33 cellular contexts compared by ENCODE assay signal in genomic region chr15:83898295-83898694, GRCh38.
A peak's percentile ranks its signal among the peaks of the same experiment; 100 is the strongest.
DNase-seq lines count a peak whose midpoint lies in the region; ATAC-seq, FAIRE-seq and TF ChIP-seq lines count a peak whose summit lies in the region.
"Had no signal": no experiment of that assay in that cellular context is flagged by ENCODE, and none has a peak within 500 bp of the region (broad histone marks: within the 10 kb centered on the region; RNA-seq: fewer than 3 reads in every experiment).

No MANE protein-coding gene starts in this region.

- WGBS in HepG2 (ENCODE audit: low lambda C conversion rate) = 2% methylated on average over 3 of the region's 3 CpGs
- WGBS in right lobe of liver (ENCODE audit: insufficient coverage, low coverage, low lambda C conversion rate, missing lambda C conversion rate) = 100% methylated on average over 2 of the region's 3 CpGs
- 91 to 94% methylated on average over 2 to 3 of the region's 3 CpGs for WGBS in gastroesophageal sphincter (ENCODE audit: low coverage in 1 of 2), 2 donors

- TF ChIP-seq CTCF in HepG2 (CRISPR knock-in tag; IDR thresholded peaks at IDR 0.05) (no peak), right lobe of liver (IDR thresholded peaks at IDR 0.05) (no peak), HEK293 (tag by site-specific recombination; IDR thresholded peaks at IDR 0.05) (no peak), gastroesophageal sphincter (IDR thresholded peaks at IDR 0.05) (no peak)

- H3K27me3 ChIP-seq in HepG2 (ENCODE audit: control insufficient read depth in 1 of 2, insufficient read depth in 2 of 2, low read length in 2 of 2) (no peaks in the 10 kb centered on the region), right lobe of liver (no peaks in the 10 kb centered on the region), gastroesophageal sphincter (no peaks in the 10 kb centered on the region)
- H3K27me3 ChIP-seq: BE2C; BLaER1; BLaER1 treated with 17β-estradiol and CSF1 and Interleukin-3, amounts not matched to agents 10 nM and 100 nM had no signal

- DNase-seq in HepG2 (ENCODE audit: low spot score) = no peak
- no peak for DNase-seq in right lobe of liver
- no peak for DNase-seq in GM12892 (ENCODE audit: insufficient read length)
- no peak for DNase-seq in Right ventricle myocardium superior
- DNase-seq: 8988T; ACHN; AML-193; BE2C; C1 segment of cervical spinal cord; Caco-2; Calu3; CD4-positive, alpha-beta memory T cell; CD4-positive, alpha-beta T cell; CD4-positive, CD25-positive, alpha-beta regulatory T cell; CD8-positive, alpha-beta memory T cell; CD8-positive, alpha-beta T cell; COR-L47; DMS 273 treated with DMSO at 0.1 percent for 48 hours; DMS153; DMS53; DMS79; DMS79 treated with DMSO at 0.1 percent for 48 hours; DND-41; EL had no signal

- no peak for FAIRE-seq in HepG2 (lab: Jason Lieb, UNC)
- FAIRE-seq in GM12892 (lab: Jason Lieb, UNC) = peak; percentile 48
- FAIRE-seq: A204.1, D721Med had no signal

- no peak overlapping the region for H2AFZ ChIP-seq in HepG2 (ENCODE audit: low read length)

- no peak for TF ChIP-seq RAD21 in HepG2 (CRISPR knock-in tag; IDR thresholded peaks at IDR 0.05)

- no peak for ATAC-seq in HepG2
- no peak for ATAC-seq in right lobe of liver
- ATAC-seq in Right ventricle myocardium superior (ENCODE audit: poor library complexity) = no peak
- no peak for ATAC-seq in gastroesophageal sphincter
- ATAC-seq: A549; CD8-positive, alpha-beta T cell had no signal

- no peak overlapping the region for H3K4me3 ChIP-seq in HepG2 (replicated peaks in 1 of 3; ENCODE audit: insufficient read depth in 1 of 3, low read depth in 2 of 3, low read length in 3 of 3)
- H3K4me3 ChIP-seq in right lobe of liver = no peak overlapping the region
- H3K4me3 ChIP-seq in HEK293 (ENCODE audit: low read depth, low read length) = no peak overlapping the region
- H3K4me3 ChIP-seq in gastroesophageal sphincter = no peak overlapping the region
- H3K4me3 ChIP-seq: A549; BLaER1; BLaER1 treated with 17β-estradiol and CSF1 and Interleukin-3, amounts not matched to agents 10 nM and 100 nM had no signal

- H4K20me1 ChIP-seq in HepG2 (ENCODE audit: insufficient read depth, low read length) = no peaks in the 10 kb centered on the region
- H4K20me1 ChIP-seq: BLaER1; BLaER1 treated with 17β-estradiol and CSF1 and Interleukin-3, amounts not matched to agents 10 nM and 100 nM had no signal

- no peaks in the 10 kb centered on the region for H3K36me3 ChIP-seq in HepG2 (replicated peaks in 1 of 2; ENCODE audit: control insufficient read depth in 1 of 2, insufficient read depth in 2 of 2, low read length in 2 of 2)
- peaks cover 0 to 9% (median 0%) of the 10 kb centered on the region in 4 donors for H3K36me3 ChIP-seq in right lobe of liver
- no peaks in the 10 kb centered on the region for H3K36me3 ChIP-seq in HEK293 (ENCODE audit: control insufficient read depth in 2 of 2, insufficient read depth in 1 of 2, low read length in 2 of 2)
- H3K36me3 ChIP-seq in gastroesophageal sphincter = no peaks in the 10 kb centered on the region
- H3K36me3 ChIP-seq: BE2C; BLaER1; BLaER1 treated with 17β-estradiol and CSF1 and Interleukin-3, amounts not matched to agents 10 nM and 100 nM had no signal

- H3K9ac ChIP-seq in HepG2 (ENCODE audit: insufficient read depth, low read depth, low read length) = no peak overlapping the region
- H3K9ac ChIP-seq: BLaER1; BLaER1 treated with 17β-estradiol and CSF1 and Interleukin-3, amounts not matched to agents 10 nM and 100 nM had no signal

- CTCF ChIA-PET in HepG2 (lab: Yijun Ruan, JAX; ENCODE audit: low intra/inter-chr PET ratio, low total read pairs) (no interaction called here), HEK293 (lab: Yijun Ruan, JAX) (interaction anchor here (0.8 kb wide), 1 partner anchor 650 kb away, joined by 4 read pairs; no protein-coding TSS in a partner anchor)

- BruUV-seq in HepG2 (replicated peaks; lab: Mats Ljungman, UMichigan) = no TSS peak

- no peaks in the 10 kb centered on the region for H3K79me2 ChIP-seq in HepG2 (ENCODE audit: insufficient read depth, low read length)

- H3K4me1 ChIP-seq in HepG2 (ENCODE audit: insufficient read depth, low read length) (no peaks in the 10 kb centered on the region), right lobe of liver (peaks cover 0 to 5% (median 0%) of the 10 kb centered on the region in 4 donors), HEK293 (ENCODE audit: control insufficient read depth, insufficient read depth, low read length) (no peaks in the 10 kb centered on the region), gastroesophageal sphincter (peaks cover 0 to 21% (median 6%) of the 10 kb centered on the region in 3 donors)
- H3K4me1 ChIP-seq: A549; BE2C; BLaER1; BLaER1 treated with 17β-estradiol and CSF1 and Interleukin-3, amounts not matched to agents 10 nM and 100 nM; Caco-2 had no signal

- no peak overlapping the region for H3K4me2 ChIP-seq in HepG2 (ENCODE audit: low read depth, low read length)
- H3K4me2 ChIP-seq: A549; BLaER1; BLaER1 treated with 17β-estradiol and CSF1 and Interleukin-3, amounts not matched to agents 10 nM and 100 nM had no signal

- TF ChIP-seq EP300 in HepG2 (IDR thresholded peaks at IDR 0.05; ENCODE audit: low read depth in 2 of 2, low read length in 2 of 2) (no peak), HepG2 (CRISPR knock-in tag; IDR thresholded peaks at IDR 0.05; ENCODE audit: borderline replicate concordance) (no peak), gastroesophageal sphincter (IDR thresholded peaks at IDR 0.05) (no peak)

- TF ChIP-seq POLR2A in HepG2 (IDR thresholded peaks at IDR 0.05; ENCODE audit: insufficient read depth in 1 of 2, low read depth in 2 of 2, low read length in 2 of 2) (no peak), right lobe of liver (IDR thresholded peaks at IDR 0.05) (no peak), GM12892 (IDR thresholded peaks at IDR 0.05; ENCODE audit: low read depth, low read length) (no peak), gastroesophageal sphincter (IDR thresholded peaks at IDR 0.05) (no peak)

- POLR2A ChIA-PET in HepG2 (lab: Yijun Ruan, JAX) = no interaction called here
- POLR2A ChIA-PET in HEK293 (lab: Yijun Ruan, JAX) = no interaction called here

- H3K9me3 ChIP-seq in HepG2 (ENCODE audit: low read length) = no peaks in the 10 kb centered on the region
- no peaks in the 10 kb centered on the region for H3K9me3 ChIP-seq in right lobe of liver
- no peaks in the 10 kb centered on the region for H3K9me3 ChIP-seq in HEK293 (ENCODE audit: control insufficient read depth, insufficient read depth, low read depth, low read length)
- H3K9me3 ChIP-seq in gastroesophageal sphincter = no peaks in the 10 kb centered on the region
- H3K9me3 ChIP-seq: A549; BE2C; BLaER1; BLaER1 treated with 17β-estradiol and CSF1 and Interleukin-3, amounts not matched to agents 10 nM and 100 nM; Caco-2 had no signal

- intact Hi-C loops in HepG2 (cut with micrococcal nuclease; ENCODE audit: unreplicated experiment) = no loop called here
- intact Hi-C loops in right lobe of liver (cut with DNase I) = no loop called here
- intact Hi-C loops in Right ventricle myocardium superior (cut with DNase I) = no loop called here

- H3K27ac ChIP-seq in HepG2 (ENCODE audit: extremely low read length, insufficient read depth, low read length) (no peak overlapping the region), right lobe of liver (no peak overlapping the region), HEK293 (ENCODE audit: extremely low read depth, low read depth, low read length) (no peak overlapping the region), gastroesophageal sphincter (peak overlapping the region in 1 of 4 donors; percentile 63)
- H3K27ac ChIP-seq: 22Rv1; A549; BLaER1; BLaER1 treated with 17β-estradiol and CSF1 and Interleukin-3, amounts not matched to agents 10 nM and 100 nM; C4-2B had no signal

- in situ Hi-C loops in HepG2 (cut with HindIII; ENCODE audit: extremely low pct_ligation_motif_present, low pct_unique_long_range_greater_than_20kb) = no loop called here

TF ChIP-seq in HepG2, 621 proteins besides CTCF, POLR2A, EP300 and RAD21:
- TF ChIP-seq ATF7 (IDR thresholded peaks at IDR 0.05) (peak; percentile 88), ATF7 (CRISPR knock-in tag; IDR thresholded peaks at IDR 0.05) (no peak), SIX1 (CRISPR knock-in tag; IDR thresholded peaks at IDR 0.05; ENCODE audit: borderline replicate concordance) (no peak)

TF ChIP-seq in HEK293, 187 proteins besides CTCF, POLR2A, EP300 and RAD21:
- no peak for TF ChIP-seq ZNF184 (tag by site-specific recombination; IDR thresholded peaks at IDR 0.05)
- no peak for TF ChIP-seq ZNF202 (tag by site-specific recombination; IDR thresholded peaks at IDR 0.05; ENCODE audit: borderline replicate concordance)
- no peak for TF ChIP-seq ZNF341 (tag by site-specific recombination; IDR thresholded peaks at IDR 0.05; ENCODE audit: low read depth)
- TF ChIP-seq ATF2 (tag by site-specific recombination; IDR thresholded peaks at IDR 0.05; ENCODE audit: low read depth) = peak; percentile 72
- no peak for TF ChIP-seq GLI4 (tag by site-specific recombination; IDR thresholded peaks at IDR 0.05)

Comparison
In these comparisons a context has a peak if more than half of its experiments do, and no peak if none do; other contexts are left out.
1. Of the 63 proteins assayed by ChIP-seq in both HepG2 and HEK293: peak only in HepG2: none; only in HEK293: ATF2; in both: none; in neither: 62.